Comparison of ENCODE assay signal across 8 cellular contexts in the genomic region with DNA sequence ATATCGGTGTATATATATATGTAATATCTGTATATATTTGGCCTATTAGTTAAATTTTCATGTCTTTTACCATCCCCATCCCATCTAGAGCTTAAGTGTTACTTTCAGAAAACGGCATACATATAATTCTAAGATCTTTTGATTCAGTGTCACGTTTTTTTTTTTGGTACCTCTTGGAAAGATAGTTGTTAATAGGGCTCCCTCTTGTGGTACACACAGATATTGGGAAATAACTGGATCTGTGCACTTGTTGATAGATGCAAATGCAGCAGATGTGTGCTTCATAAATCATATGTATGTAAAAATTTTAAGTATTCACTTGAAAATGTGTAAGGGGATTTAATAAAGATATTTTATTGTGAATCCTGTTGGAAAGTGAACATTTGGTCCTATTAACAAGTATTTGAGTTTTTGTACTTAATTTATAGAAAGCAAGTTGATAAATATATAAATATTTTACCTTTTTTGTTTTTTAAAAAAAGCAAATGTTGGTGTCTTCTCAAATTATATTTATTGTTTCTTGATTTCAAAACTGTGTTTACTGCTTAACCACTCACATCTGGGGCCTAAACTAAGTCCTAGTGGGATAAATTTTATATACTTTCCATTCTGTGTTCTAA.
DNase-seq lines count a peak whose midpoint lies in the region; ATAC-seq, FAIRE-seq and TF ChIP-seq lines count a peak whose summit lies in the region.

No MANE protein-coding gene starts in this region.

- H3K36me3 ChIP-seq in fibroblast of lung (ENCODE audit: control insufficient read depth, insufficient read depth, low read length): peaks cover 5% of the 10 kb centered on the region

- H4K20me1 ChIP-seq in fibroblast of lung (ENCODE audit: control insufficient read depth, extremely low read depth, insufficient read depth, low read length): no peaks in the 10 kb centered on the region

- H3K4me3 Mint-ChIP-seq in neural crest cell: no peak overlapping the region

- no peak overlapping the region for H3K27ac Mint-ChIP-seq in neural crest cell (ENCODE audit: unreplicated experiment)

- H3K27me3 ChIP-seq in fibroblast of lung (ENCODE audit: control insufficient read depth, insufficient read depth, low read length): no peaks in the 10 kb centered on the region

- peak; percentile 90 for FAIRE-seq in G401.6 (lab: Jason Lieb, UNC)

- no peaks in the 10 kb centered on the region for H3K9me3 Mint-ChIP-seq in neural crest cell

- TF ChIP-seq CTCF in HFF-Myc (IDR thresholded peaks at IDR 0.05; ENCODE audit: low read depth, low read length, missing control alignments) (peak; percentile 49), fibroblast of lung (conservative IDR thresholded peaks at IDR 0.05 in 1 of 2, IDR thresholded peaks at IDR 0.05 in 1 of 2; ENCODE audit: low read depth in 1 of 2, low read length in 2 of 2) (peak; percentile 47 to 61), neural crest cell (conservative IDR thresholded peaks at IDR 0.05) (peak; percentile 92)

- H3K27ac ChIP-seq in fibroblast of lung (ENCODE audit: insufficient read depth, low read length): no peak overlapping the region

- no peak overlapping the region for H3K9ac ChIP-seq in fibroblast of lung (ENCODE audit: insufficient read depth, low read length)

- ATAC-seq in HG03571 (IDR thresholded peaks at IDR 0.05; ENCODE audit: unreplicated experiment) (no peak), GM19035 (IDR thresholded peaks at IDR 0.05; ENCODE audit: unreplicated experiment) (no peak)

- no peak overlapping the region for H3K4me2 ChIP-seq in fibroblast of lung (ENCODE audit: extremely low read depth, insufficient read depth, low read length)

- H3K27me3 Mint-ChIP-seq in neural crest cell (ENCODE audit: low read depth): no peaks in the 10 kb centered on the region

- H3K79me2 ChIP-seq in fibroblast of lung (ENCODE audit: control insufficient read depth, insufficient read depth, low read length): no peaks in the 10 kb centered on the region

- H2AFZ ChIP-seq in fibroblast of lung (ENCODE audit: low read length): no peak overlapping the region

- H3K36me3 Mint-ChIP-seq in neural crest cell (ENCODE audit: low read depth): peaks cover 8% of the 10 kb centered on the region

- no peak overlapping the region for H3K4me3 ChIP-seq in HFF-Myc (replicated peaks; ENCODE audit: low read depth, low read length)
- H3K4me3 ChIP-seq in fibroblast of lung (replicated peaks in 1 of 4; ENCODE audit: control extremely low read depth in 1 of 4, insufficient read depth in 1 of 4, low read depth in 3 of 4, low read length in 4 of 4): no peak overlapping the region

- no peaks in the 10 kb centered on the region for H3K4me1 ChIP-seq in fibroblast of lung (ENCODE audit: control insufficient read depth, extremely low read depth, insufficient read depth, low read length)

- no peaks in the 10 kb centered on the region for H3K9me3 ChIP-seq in fibroblast of lung (ENCODE audit: control insufficient read depth, insufficient read depth, low read depth, low read length)

- DNase-seq in HFF-Myc (ENCODE audit: extremely low read depth, low read depth) (peak; percentile 73), NCI-H1694 treated with DMSO at 0.1 percent for 48 hours (lab: John Stamatoyannopoulos, UW) (peak; percentile 81), SW 1271 (lab: John Stamatoyannopoulos, UW) (peak; percentile 6 to 51), fibroblast of lung (ENCODE audit: low read depth in 2 of 2) (peak; percentile 65 to 92), neural crest cell (ENCODE audit: low read depth, low spot score) (no peak)

- H3K4me1 Mint-ChIP-seq in neural crest cell: peaks cover 4% of the 10 kb centered on the region
